8 cellular contexts compared by ENCODE assay signal in genomic region chr12:112096070-112096469, GRCh38. TPM values are rescaled to one million over a fixed set of nuclear protein-coding genes. Genes with fewer than 3 reads are reported as not detected.
A peak's percentile ranks its signal among the peaks of the same experiment; 100 is the strongest.
DNase-seq lines count a peak whose midpoint lies in the region; ATAC-seq lines count a peak whose summit lies in the region.

No MANE protein-coding gene starts in this region.

- H3K36me3 Mint-ChIP-seq in activated T-cell treated with anti-CD3 and anti-CD28 coated beads, Interleukin-2, amount 50 U/mL, for 4 hours (ENCODE audit: insufficient read depth), result peaks cover 27% of the 10 kb centered on the region
- peaks cover 40% of the 10 kb centered on the region for H3K36me3 Mint-ChIP-seq in activated T-helper 1 cell treated with anti-CD3 and anti-CD28 coated beads, Interleukin-12 subunit alpha, Interleukin-12 subunit beta, Interleukin-2, Interleukin-4 antibody, amounts not matched to agents 30 ng/mL and 10 ng/mL and 1 ng/mL, durations not matched to agents 14 hours and 24 hours and 36 hours (ENCODE audit: low read depth)
- H3K36me3 Mint-ChIP-seq in stimulated activated memory B cell treated with anti-CD40 and anti-IgM and Interleukin-4, amounts not matched to agents 10 μg/mL and 1 μg/mL and 100 μg/mL, for 72 hours, result peaks cover 51% of the 10 kb centered on the region

- peaks cover 36% of the 10 kb centered on the region for H3K4me1 Mint-ChIP-seq in activated T-cell treated with anti-CD3 and anti-CD28 coated beads, Interleukin-2, amount 50 U/mL, for 4 hours (ENCODE audit: low read depth)
- peaks cover 26% of the 10 kb centered on the region for H3K4me1 Mint-ChIP-seq in activated T-helper 1 cell treated with anti-CD3 and anti-CD28 coated beads, Interleukin-12 subunit alpha, Interleukin-12 subunit beta, Interleukin-2, Interleukin-4 antibody, amounts not matched to agents 30 ng/mL and 10 ng/mL and 1 ng/mL, durations not matched to agents 14 hours and 24 hours and 36 hours (ENCODE audit: low read depth)
- H3K4me1 Mint-ChIP-seq in stimulated activated memory B cell treated with anti-CD40 and anti-IgM and Interleukin-4, amounts not matched to agents 10 μg/mL and 1 μg/mL and 100 μg/mL, for 72 hours, result peaks cover 27% of the 10 kb centered on the region

- H3K9me3 Mint-ChIP-seq in activated T-cell treated with anti-CD3 and anti-CD28 coated beads, Interleukin-2, amount 50 U/mL, for 4 hours, result no peaks in the 10 kb centered on the region
- H3K9me3 Mint-ChIP-seq in activated T-helper 1 cell treated with anti-CD3 and anti-CD28 coated beads, Interleukin-12 subunit alpha, Interleukin-12 subunit beta, Interleukin-2, Interleukin-4 antibody, amounts not matched to agents 30 ng/mL and 10 ng/mL and 1 ng/mL, durations not matched to agents 14 hours and 24 hours and 36 hours, result no peaks in the 10 kb centered on the region
- H3K9me3 Mint-ChIP-seq in stimulated activated memory B cell treated with anti-CD40 and anti-IgM and Interleukin-4, amounts not matched to agents 10 μg/mL and 1 μg/mL and 100 μg/mL, for 72 hours, result no peaks in the 10 kb centered on the region

- no peaks in the 10 kb centered on the region for H3K27me3 Mint-ChIP-seq in activated T-cell treated with anti-CD3 and anti-CD28 coated beads, Interleukin-2, amount 50 U/mL, for 4 hours (ENCODE audit: low read depth)
- no peaks in the 10 kb centered on the region for H3K27me3 Mint-ChIP-seq in activated T-helper 1 cell treated with anti-CD3 and anti-CD28 coated beads, Interleukin-12 subunit alpha, Interleukin-12 subunit beta, Interleukin-2, Interleukin-4 antibody, amounts not matched to agents 30 ng/mL and 10 ng/mL and 1 ng/mL, durations not matched to agents 14 hours and 24 hours and 36 hours (ENCODE audit: insufficient read depth)
- no peaks in the 10 kb centered on the region for H3K27me3 Mint-ChIP-seq in stimulated activated memory B cell treated with anti-CD40 and anti-IgM and Interleukin-4, amounts not matched to agents 10 μg/mL and 1 μg/mL and 100 μg/mL, for 72 hours

- intact Hi-C loops in activated T-helper 1 cell treated with anti-CD3 and anti-CD28 coated beads, Interleukin-12 subunit alpha, Interleukin-12 subunit beta, Interleukin-2, Interleukin-4 antibody, amounts not matched to agents 30 ng/mL and 10 ng/mL and 1 ng/mL, durations not matched to agents 14 hours and 24 hours and 36 hours (cut with micrococcal nuclease), result loop anchor here (1.0 to 5.0 kb wide), 4 partner anchors 12 to 36 kb away; partner anchors contain the start of gene NAA25

- H3K4me3 Mint-ChIP-seq in activated T-cell treated with anti-CD3 and anti-CD28 coated beads, Interleukin-2, amount 50 U/mL, for 4 hours, result peak overlapping the region; percentile 4
- peak overlapping the region; percentile 38 for H3K4me3 Mint-ChIP-seq in activated T-helper 1 cell treated with anti-CD3 and anti-CD28 coated beads, Interleukin-12 subunit alpha, Interleukin-12 subunit beta, Interleukin-2, Interleukin-4 antibody, amounts not matched to agents 30 ng/mL and 10 ng/mL and 1 ng/mL, durations not matched to agents 14 hours and 24 hours and 36 hours
- H3K4me3 Mint-ChIP-seq in stimulated activated memory B cell treated with anti-CD40 and anti-IgM and Interleukin-4, amounts not matched to agents 10 μg/mL and 1 μg/mL and 100 μg/mL, for 72 hours, result peak overlapping the region; percentile 69

- no peak for DNase-seq in activated T-cell treated with anti-CD3 and anti-CD28 coated beads, Interleukin-2, amount 50 U/mL, for 4 hours
- no peak for DNase-seq in activated T-cell treated with anti-CD3 and anti-CD28 coated beads for 4 hours
- no peak for DNase-seq in activated T-helper 1 cell treated with anti-CD3 and anti-CD28 coated beads, Interleukin-12 subunit alpha, Interleukin-12 subunit beta, Interleukin-2, Interleukin-4 antibody, amounts not matched to agents 30 ng/mL and 10 ng/mL and 1 ng/mL, durations not matched to agents 14 hours and 24 hours and 36 hours (ENCODE audit: low spot score)
- DNase-seq in activated effector memory CD4-positive, alpha-beta T cell treated with anti-CD3 and anti-CD28 coated beads, Interleukin-2, amount 50 U/mL, for 16 hours, result no peak

- peak overlapping the region; percentile 76 for H3K27ac Mint-ChIP-seq in activated T-helper 1 cell treated with anti-CD3 and anti-CD28 coated beads, Interleukin-12 subunit alpha, Interleukin-12 subunit beta, Interleukin-2, Interleukin-4 antibody, amounts not matched to agents 30 ng/mL and 10 ng/mL and 1 ng/mL, durations not matched to agents 14 hours and 24 hours and 36 hours
- H3K27ac Mint-ChIP-seq in stimulated activated memory B cell treated with anti-CD40 and anti-IgM and Interleukin-4, amounts not matched to agents 10 μg/mL and 1 μg/mL and 100 μg/mL, for 72 hours, result peak overlapping the region; percentile 92

- ATAC-seq in activated T-cell treated with anti-CD3 and anti-CD28 coated beads, Interleukin-2, amount 50 U/mL, for 4 hours, result peak; percentile 70 to 74
- ATAC-seq in HG03097 (IDR thresholded peaks at IDR 0.05; ENCODE audit: low FRiP score, unreplicated experiment), result peak; percentile 59
- peak; percentile 98 for ATAC-seq in stimulated activated memory B cell treated with anti-CD40 and anti-IgM and Interleukin-4, amounts not matched to agents 10 μg/mL and 1 μg/mL and 100 μg/mL, for 72 hours
- ATAC-seq in GM19397 (IDR thresholded peaks at IDR 0.05; ENCODE audit: unreplicated experiment), result no peak
- no peak for ATAC-seq in GM18858 (IDR thresholded peaks at IDR 0.05; ENCODE audit: unreplicated experiment)

RNA-seq across cellular contexts. Expression of gene NAA25, which starts 12.5 kb away (rescaled TPM):
- total RNA-seq in activated T-cell treated with anti-CD3 and anti-CD28 coated beads, Interleukin-2, amount 50 U/mL, for 4 hours, result 10 to 100 TPM; 60.1 to 67.5 (median 60.5) TPM
- 52.2 and 58.1 TPM in 2 replicates for total RNA-seq in activated T-helper 1 cell treated with anti-CD3 and anti-CD28 coated beads, Interleukin-12 subunit alpha, Interleukin-12 subunit beta, Interleukin-2, Interleukin-4 antibody, amounts not matched to agents 30 ng/mL and 10 ng/mL and 1 ng/mL, durations not matched to agents 14 hours and 24 hours and 36 hours

RNA-seq across cellular contexts. Expression of gene TRAFD1, which starts 29.3 kb away (rescaled TPM):
- 10 to 100 TPM; 47.1 to 52.3 (median 49.4) TPM for total RNA-seq in activated T-cell treated with anti-CD3 and anti-CD28 coated beads, Interleukin-2, amount 50 U/mL, for 4 hours
- total RNA-seq in activated T-helper 1 cell treated with anti-CD3 and anti-CD28 coated beads, Interleukin-12 subunit alpha, Interleukin-12 subunit beta, Interleukin-2, Interleukin-4 antibody, amounts not matched to agents 30 ng/mL and 10 ng/mL and 1 ng/mL, durations not matched to agents 14 hours and 24 hours and 36 hours, result 46.5 and 46.7 TPM in 2 replicates

Comparison
In these comparisons a context has a peak if more than half of its experiments do, and no peak if none do; other contexts are left out.
1. ATAC-seq: peak in activated T-cell treated with anti-CD3 and anti-CD28 coated beads, Interleukin-2, amount 50 U/mL, for 4 hours (2 of 2), HG03097 (single experiment) and stimulated activated memory B cell treated with anti-CD40 and anti-IgM and Interleukin-4, amounts not matched to agents 10 μg/mL and 1 μg/mL and 100 μg/mL, for 72 hours (single experiment); none in GM19397 (single experiment) and GM18858 (single experiment).
2. H3K4me3 Mint-ChIP-seq: peak in every context shown above with its lines; median percentile 69 in stimulated activated memory B cell treated with anti-CD40 and anti-IgM and Interleukin-4, amounts not matched to agents 10 μg/mL and 1 μg/mL and 100 μg/mL, for 72 hours; 38 in activated T-helper 1 cell treated with anti-CD3 and anti-CD28 coated beads, Interleukin-12 subunit alpha, Interleukin-12 subunit beta, Interleukin-2, Interleukin-4 antibody, amounts not matched to agents 30 ng/mL and 10 ng/mL and 1 ng/mL, durations not matched to agents 14 hours and 24 hours and 36 hours; 4 in activated T-cell treated with anti-CD3 and anti-CD28 coated beads, Interleukin-2, amount 50 U/mL, for 4 hours.